In the genomic region with DNA sequence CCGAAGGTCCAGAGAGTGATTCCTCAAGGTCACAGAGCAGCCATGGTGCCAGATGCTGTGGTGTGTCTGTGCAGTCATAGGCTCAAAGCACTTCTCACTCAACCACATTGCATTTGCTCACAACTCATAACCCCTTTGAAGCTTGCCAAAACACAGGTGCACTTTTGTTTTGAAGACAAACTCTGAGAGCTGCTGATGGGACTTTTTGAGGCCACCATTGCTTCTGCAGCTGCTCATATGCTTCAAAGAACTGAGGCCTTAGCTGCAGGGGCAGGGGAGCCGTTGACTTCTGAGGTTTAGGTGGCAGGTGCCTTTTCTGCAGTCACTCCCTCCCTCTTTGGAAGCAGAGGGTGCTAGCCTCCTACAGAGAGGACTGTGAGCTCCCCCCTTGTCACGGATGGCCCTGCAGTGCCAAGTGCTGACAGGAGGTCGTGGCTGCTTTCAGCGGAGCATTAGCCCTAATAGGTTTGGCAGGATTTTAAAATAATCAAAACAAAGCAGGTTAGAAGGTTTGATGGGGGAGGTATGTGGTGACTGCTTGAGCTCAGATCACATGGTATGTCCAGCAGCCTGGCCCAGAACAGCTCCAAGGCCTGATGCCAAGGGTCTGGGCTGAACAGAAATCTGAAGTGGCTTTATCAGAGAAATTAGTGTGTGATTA, we compare ENCODE assay signal across 8 cellular contexts.
DNase-seq lines count a peak whose midpoint lies in the region; ATAC-seq, FAIRE-seq and TF ChIP-seq lines count a peak whose summit lies in the region.

No MANE protein-coding gene starts in this region.

- no peaks in the 10 kb centered on the region for H3K79me2 ChIP-seq in PC-9 (ENCODE audit: low read depth)

- H3K9me3 ChIP-seq in PC-9 (ENCODE audit: insufficient read depth, low read depth) = no peaks in the 10 kb centered on the region

- peaks cover 9% of the 10 kb centered on the region for H3K4me1 Mint-ChIP-seq in activated CD4-positive, alpha-beta memory T cell treated with anti-CD3 and anti-CD28 coated beads, Interleukin-2, amount 10 ng/mL, durations not matched to agents 7 days and 5 days

- DNase-seq in DMS79 treated with DMSO at 0.1 percent for 48 hours (lab: John Stamatoyannopoulos, UW) (peak; percentile 86), left kidney (ENCODE audit: low read depth, low spot score) (peak; percentile 26), PC-9 (no peak), LoVo (ENCODE audit: low spot score) (no peak), GM19239 (ENCODE audit: insufficient read length, low spot score) (no peak)
- peak; percentile 100 for DNase-seq in Jurkat, Clone E6-1 (ENCODE audit: low read depth, low spot score)
- DNase-seq in activated CD4-positive, alpha-beta memory T cell treated with anti-CD3 and anti-CD28 coated beads, Interleukin-2, amount 10 ng/mL, durations not matched to agents 7 days and 5 days = peak; percentile 19

- no peak for FAIRE-seq in GM19239 (lab: Jason Lieb, UNC)

- peaks cover 9% of the 10 kb centered on the region for H3K27me3 ChIP-seq in PC-9 (ENCODE audit: insufficient read depth, low read depth)

- H3K27ac ChIP-seq in PC-9 = no peak overlapping the region

- no TSS peak for BruUV-seq in PC-9 (replicated peaks; lab: Mats Ljungman, UMichigan)

- no peak for ATAC-seq in GM18858 (IDR thresholded peaks at IDR 0.05; ENCODE audit: unreplicated experiment)

- H3K9me2 ChIP-seq in PC-9 (ENCODE audit: insufficient read depth) = no peaks in the 10 kb centered on the region

- no peaks in the 10 kb centered on the region for H3F3A ChIP-seq in PC-9 (ENCODE audit: insufficient read depth, low read depth)

- H3K4me1 ChIP-seq in PC-9 (replicated peaks; ENCODE audit: insufficient read depth) = no peaks in the 10 kb centered on the region

- H3K4me3 Mint-ChIP-seq in activated CD4-positive, alpha-beta memory T cell treated with anti-CD3 and anti-CD28 coated beads, Interleukin-2, amount 10 ng/mL, durations not matched to agents 7 days and 5 days = no peak overlapping the region

- peaks cover 1% of the 10 kb centered on the region for H3K27me3 Mint-ChIP-seq in activated CD4-positive, alpha-beta memory T cell treated with anti-CD3 and anti-CD28 coated beads, Interleukin-2, amount 10 ng/mL, durations not matched to agents 7 days and 5 days

- H3K4me2 ChIP-seq in PC-9 = no peak overlapping the region

- intact Hi-C loops in PC-9 (cut with micrococcal nuclease; ENCODE audit: unreplicated experiment) = no loop called here

- TF ChIP-seq CTCF in PC-9 (conservative IDR thresholded peaks at IDR 0.05) = no peak

- H3K9me3 Mint-ChIP-seq in activated CD4-positive, alpha-beta memory T cell treated with anti-CD3 and anti-CD28 coated beads, Interleukin-2, amount 10 ng/mL, durations not matched to agents 7 days and 5 days = no peaks in the 10 kb centered on the region

- no peaks in the 10 kb centered on the region for H3K36me3 Mint-ChIP-seq in activated CD4-positive, alpha-beta memory T cell treated with anti-CD3 and anti-CD28 coated beads, Interleukin-2, amount 10 ng/mL, durations not matched to agents 7 days and 5 days (ENCODE audit: low read depth)

- no peak overlapping the region for H2AFZ ChIP-seq in PC-9

- no peaks in the 10 kb centered on the region for H3K36me3 ChIP-seq in PC-9 (ENCODE audit: low read depth)

- POLR2A ChIA-PET in activated CD4-positive, alpha-beta memory T cell treated with anti-CD3 and anti-CD28 coated beads, Interleukin-2, amount 10 ng/mL, durations not matched to agents 7 days and 5 days (lab: Charles Lee) = interaction anchor here (0.7 kb wide), 1 partner anchor 232 kb away, joined by 3 read pairs; a partner anchor contains a TSS
- POLR2A ChIA-PET in PC-9 (lab: Charles Lee; ENCODE audit: unreplicated experiment) = no interaction called here

- H4K20me1 ChIP-seq in PC-9 (ENCODE audit: insufficient read depth) = no peaks in the 10 kb centered on the region

- CTCF ChIA-PET in activated CD4-positive, alpha-beta memory T cell treated with anti-CD3 and anti-CD28 coated beads, Interleukin-2, amount 10 ng/mL, durations not matched to agents 7 days and 5 days (lab: Charles Lee) = interaction anchor here (1.0 kb wide), 1 partner anchor 12 kb away, joined by 3 read pairs; no protein-coding TSS in a partner anchor
- CTCF ChIA-PET in PC-9 (lab: Charles Lee) = no interaction called here

- H3K27ac Mint-ChIP-seq in activated CD4-positive, alpha-beta memory T cell treated with anti-CD3 and anti-CD28 coated beads, Interleukin-2, amount 10 ng/mL, durations not matched to agents 7 days and 5 days = peak overlapping the region; percentile 65

- peak overlapping the region; percentile 41 for H3K4me3 ChIP-seq in Jurkat, Clone E6-1 (ENCODE audit: low read length)
- no peak overlapping the region for H3K4me3 ChIP-seq in PC-9

Comparison
In these comparisons a context has a peak if more than half of its experiments do, and no peak if none do; other contexts are left out.
1. DNase-seq: peak in DMS79 treated with DMSO at 0.1 percent for 48 hours (single experiment), Jurkat, Clone E6-1 (single experiment), activated CD4-positive, alpha-beta memory T cell treated with anti-CD3 and anti-CD28 coated beads, Interleukin-2, amount 10 ng/mL, durations not matched to agents 7 days and 5 days (single experiment) and left kidney (single experiment); none in PC-9 (0 of 2), LoVo (single experiment) and GM19239 (single experiment).